ENCODE assay signal across 8 cellular contexts in genomic region chr5:150488519-150489357, GRCh38. TPM values are rescaled to one million over a fixed set of nuclear protein-coding genes. Genes with fewer than 3 reads are reported as not detected.
DNase-seq lines count a peak whose midpoint lies in the region; ATAC-seq and TF ChIP-seq lines count a peak whose summit lies in the region.

No MANE protein-coding gene starts in this region.

- peak overlapping the region; percentile 13 for H3K27ac Mint-ChIP-seq in Caco-2 (ENCODE audit: unreplicated experiment)

- peak overlapping the region; percentile 13 for H3K4me2 ChIP-seq in parathyroid adenoma (ENCODE audit: low read length)

- no peak overlapping the region for H3K9ac ChIP-seq in parathyroid adenoma

- DNase-seq in Caco-2 (no peak), SKM-1 treated with dmso at 0.1 percent for 144 hours (lab: John Stamatoyannopoulos, UW; ENCODE audit: unreplicated experiment) (peak; percentile 88), foreskin fibroblast (peak; percentile 69 to 72)
- DNase-seq in activated CD4-positive, CD25-positive, alpha-beta regulatory T cell (lab: John Stamatoyannopoulos, UW): no peak

- POLR2A ChIA-PET in Caco-2 (lab: Charles Lee): no interaction called here

- H3K4me3 ChIP-seq in Caco-2 (ENCODE audit: low read depth, low read length) (no peak overlapping the region), foreskin fibroblast (ENCODE audit: low read depth in 1 of 2, low read length in 2 of 2) (peak overlapping the region; percentile 58 to 88), parathyroid adenoma (ENCODE audit: low read depth, low read length) (no peak overlapping the region)

- peaks cover 54% of the 10 kb centered on the region for H3K4me1 Mint-ChIP-seq in Caco-2 (ENCODE audit: low read depth, unreplicated experiment)

- H3K27me3 Mint-ChIP-seq in Caco-2 (ENCODE audit: insufficient read depth, unreplicated experiment): no peaks in the 10 kb centered on the region

- CTCF ChIA-PET in Caco-2 (lab: Charles Lee): interaction anchor here (1.6 kb wide), 1 partner anchor 34 kb away, joined by 5 read pairs; no protein-coding TSS in a partner anchor

- H3K9me3 ChIP-seq in Caco-2 (no peaks in the 10 kb centered on the region), parathyroid adenoma (ENCODE audit: control insufficient read depth, low read length) (no peaks in the 10 kb centered on the region)

- intact Hi-C loops in Caco-2 (cut with micrococcal nuclease; ENCODE audit: unreplicated experiment): no loop called here

- H3K4me3 Mint-ChIP-seq in Caco-2 (ENCODE audit: unreplicated experiment): peak overlapping the region; percentile 66

- H2AFZ ChIP-seq in parathyroid adenoma: no peak overlapping the region

- TSS peak; percentile 18 for BruUV-seq in Caco-2 (replicated peaks; lab: Mats Ljungman, UMichigan)

- H3K36me3 ChIP-seq in Caco-2 (ENCODE audit: control insufficient read depth, insufficient read depth, low read length) (peaks cover 3% of the 10 kb centered on the region; the same call in 1 of the 2 replicates), parathyroid adenoma (ENCODE audit: control insufficient read depth, insufficient read depth, low read length) (no peaks in the 10 kb centered on the region)

- H3K9me3 Mint-ChIP-seq in Caco-2 (ENCODE audit: unreplicated experiment): no peaks in the 10 kb centered on the region

- peaks cover 11% of the 10 kb centered on the region for H3K79me2 ChIP-seq in parathyroid adenoma

- H3K36me3 Mint-ChIP-seq in Caco-2 (ENCODE audit: insufficient read depth, unreplicated experiment): peaks cover 41% of the 10 kb centered on the region

- peak overlapping the region; percentile 8 for H3K27ac ChIP-seq in parathyroid adenoma

- peaks cover 57% of the 10 kb centered on the region for H3K4me1 ChIP-seq in Caco-2
- H3K4me1 ChIP-seq in parathyroid adenoma: peaks cover 26% of the 10 kb centered on the region

- H3K27me3 ChIP-seq in Caco-2 (replicated peaks; ENCODE audit: control insufficient read depth, insufficient read depth, low read length) (no peaks in the 10 kb centered on the region), parathyroid adenoma (ENCODE audit: control insufficient read depth, insufficient read depth, low read length) (no peaks in the 10 kb centered on the region)

- no peak for TF ChIP-seq CTCF in Caco-2 (IDR thresholded peaks at IDR 0.05; ENCODE audit: insufficient read depth in 1 of 2, low read depth in 1 of 2, low read length in 1 of 2, severe bottlenecking in 1 of 2, unreplicated experiment in 1 of 2)
- TF ChIP-seq CTCF in foreskin fibroblast (IDR thresholded peaks at IDR 0.05; ENCODE audit: low read depth, low read length): no peak
- TF ChIP-seq CTCF in parathyroid adenoma (IDR thresholded peaks at IDR 0.05): no peak

- ATAC-seq in HG03342 (IDR thresholded peaks at IDR 0.05; ENCODE audit: unreplicated experiment): no peak
- no peak for ATAC-seq in GM18907 (IDR thresholded peaks at IDR 0.05; ENCODE audit: unreplicated experiment)
- ATAC-seq in HG03378 (IDR thresholded peaks at IDR 0.05; ENCODE audit: unreplicated experiment): no peak

RNA-seq across cellular contexts. Expression of gene NDST1, which starts 19.2 kb away (rescaled TPM):
- total RNA-seq in Caco-2 (2022): 106 and 110 TPM in 2 replicates

RNA-seq across cellular contexts. Expression of gene RPS14, which starts 39.2 kb away (rescaled TPM):
- 2,300 and 2,382 TPM in 2 replicates for total RNA-seq in Caco-2 (2022)

Comparison
In these comparisons a context has a peak if more than half of its experiments do, and no peak if none do; other contexts are left out.
1. DNase-seq: peak in SKM-1 treated with dmso at 0.1 percent for 144 hours (single experiment) and foreskin fibroblast (2 of 2); none in Caco-2 (0 of 2) and activated CD4-positive, CD25-positive, alpha-beta regulatory T cell (0 of 4).
2. H3K4me3 ChIP-seq: peak in foreskin fibroblast (2 of 2); none in Caco-2 (single experiment) and parathyroid adenoma (single experiment).